Comparison of ENCODE assay signal across 9 cellular contexts in genomic region chr18:70450658-70451253, GRCh38.
DNase-seq lines count a peak whose midpoint lies in the region; FAIRE-seq and TF ChIP-seq lines count a peak whose summit lies in the region.
"Had no signal": no experiment of that assay in that cellular context is flagged by ENCODE, and none has a peak within 500 bp of the region (broad histone marks: within the 10 kb centered on the region; RNA-seq: fewer than 3 reads in every experiment).

No MANE protein-coding gene starts in this region.

- H3K27ac ChIP-seq in astrocyte (ENCODE audit: low read depth, low read length), result no peak overlapping the region
- H3K27ac ChIP-seq in liver (ENCODE audit: low read depth in 1 of 2, low read length in 2 of 2), result no peak overlapping the region

- 32% methylated on average over 2 of the region's 2 CpGs for WGBS in liver

- H3K4me3 ChIP-seq in astrocyte (ENCODE audit: insufficient read depth, low read depth, low read length) (no peak overlapping the region), liver (ENCODE audit: low read depth in 1 of 3, low read length in 3 of 3) (no peak overlapping the region)

- H3K36me3 ChIP-seq in astrocyte (ENCODE audit: insufficient read depth, low read length), result no peaks in the 10 kb centered on the region
- no peaks in the 10 kb centered on the region for H3K36me3 ChIP-seq in liver (ENCODE audit: control insufficient read depth in 4 of 4, insufficient read depth in 3 of 4, low read depth in 1 of 4, low read length in 3 of 4)

- peak; percentile 69 to 73 for TF ChIP-seq RAD21 in liver (IDR thresholded peaks at IDR 0.05)

- H3K79me2 ChIP-seq in astrocyte (ENCODE audit: insufficient read depth, low read length), result no peaks in the 10 kb centered on the region

- H3K27ac Mint-ChIP-seq in astrocyte (ENCODE audit: unreplicated experiment), result no peak overlapping the region
- H3K27ac Mint-ChIP-seq: activated naive CD8-positive, alpha-beta T cell had no signal

- no peak overlapping the region for H3K9ac ChIP-seq in astrocyte (ENCODE audit: low read length)
- H3K9ac ChIP-seq in liver (ENCODE audit: low read depth in 1 of 2, low read length in 2 of 2), result no peak overlapping the region

- H3K4me3 Mint-ChIP-seq in astrocyte (ENCODE audit: unreplicated experiment), result no peak overlapping the region
- H3K4me3 Mint-ChIP-seq: activated naive CD8-positive, alpha-beta T cell had no signal

- H3K4me2 ChIP-seq in astrocyte (ENCODE audit: low read length), result no peak overlapping the region

- H3K27me3 ChIP-seq in astrocyte (ENCODE audit: insufficient read depth, low read length), result no peaks in the 10 kb centered on the region
- no peaks in the 10 kb centered on the region for H3K27me3 ChIP-seq in liver (ENCODE audit: control insufficient read depth in 4 of 4, insufficient read depth in 4 of 4, low read length in 3 of 4)

- H3K27me3 Mint-ChIP-seq in astrocyte (ENCODE audit: low read depth, unreplicated experiment), result no peaks in the 10 kb centered on the region

- peak; percentile 40 for DNase-seq in DMS 273 (lab: John Stamatoyannopoulos, UW; ENCODE audit: unreplicated experiment)
- peak; percentile 5 for DNase-seq in HTR-8/SVneo (ENCODE audit: insufficient read length, low spot score)
- DNase-seq in astrocyte (ENCODE audit: low read depth), result no peak
- DNase-seq in T1000 (lab: John Stamatoyannopoulos, UW), result no peak
- DNase-seq in GM20000 (ENCODE audit: low spot score), result no peak
- DNase-seq in NCI-H2171 treated with DMSO at 0.1 percent for 48 hours (lab: John Stamatoyannopoulos, UW), result no peak
- no peak for DNase-seq in stimulated activated CD4-positive, alpha-beta T cell treated with anti-CD3 and anti-CD28 coated beads, Interleukin-4, amount 100 ng/mL, for 1 hour

- no peaks in the 10 kb centered on the region for H3K4me1 ChIP-seq in astrocyte (ENCODE audit: insufficient read depth, low read length)
- H3K4me1 ChIP-seq in liver (ENCODE audit: control insufficient read depth in 4 of 4, insufficient read depth in 4 of 4, low read length in 3 of 4), result no peaks in the 10 kb centered on the region

- H3K9me3 Mint-ChIP-seq in astrocyte (ENCODE audit: unreplicated experiment), result peaks cover 1% of the 10 kb centered on the region

- H2AFZ ChIP-seq in astrocyte (ENCODE audit: low read depth, low read length), result no peak overlapping the region

- peak; percentile 56 for TF ChIP-seq CTCF in astrocyte (IDR thresholded peaks at IDR 0.05; ENCODE audit: insufficient read depth, low read depth, low read length)
- TF ChIP-seq CTCF in liver (IDR thresholded peaks at IDR 0.05; ENCODE audit: low read depth, low read length, missing input control), result peak; percentile 37
- no peak for TF ChIP-seq CTCF in GM20000 (IDR thresholded peaks at IDR 0.05; ENCODE audit: extremely low read depth, missing control alignments)

- H4K20me1 ChIP-seq in astrocyte (ENCODE audit: insufficient read depth, low read length), result no peaks in the 10 kb centered on the region

- no peaks in the 10 kb centered on the region for H3K36me3 Mint-ChIP-seq in astrocyte (ENCODE audit: low read depth, unreplicated experiment)
- H3K36me3 Mint-ChIP-seq: activated naive CD8-positive, alpha-beta T cell had no signal

- H3K4me1 Mint-ChIP-seq in astrocyte (ENCODE audit: low read depth, unreplicated experiment), result no peaks in the 10 kb centered on the region

- H3K9me3 ChIP-seq in astrocyte (ENCODE audit: insufficient read depth, low read depth, low read length) (no peaks in the 10 kb centered on the region), liver (ENCODE audit: control insufficient read depth in 4 of 4, low read length in 3 of 4) (no peaks in the 10 kb centered on the region)

- FAIRE-seq in HTR-8/SVneo (lab: Jason Lieb, UNC) (no peak), astrocyte (lab: Jason Lieb, UNC) (no peak)

TF ChIP-seq in liver, 16 proteins besides CTCF, POLR2A, EP300 and RAD21:
- no peak for TF ChIP-seq EGR1 (IDR thresholded peaks at IDR 0.05; ENCODE audit: low read depth in 2 of 2)
- TF ChIP-seq HNF4A (conservative IDR thresholded peaks at IDR 0.05), result no peak
- no peak for TF ChIP-seq ZBTB33 (IDR thresholded peaks at IDR 0.05)
- TF ChIP-seq SP1 (IDR thresholded peaks at IDR 0.05), result no peak
- no peak for TF ChIP-seq FOXA1 (IDR thresholded peaks at IDR 0.05)
- no peak for TF ChIP-seq FOXA2 (IDR thresholded peaks at IDR 0.05)
- TF ChIP-seq REST (IDR thresholded peaks at IDR 0.05), result no peak
- TF ChIP-seq RXRA (IDR thresholded peaks at IDR 0.05), result no peak

Comparison
In these comparisons a context has a peak if more than half of its experiments do, and no peak if none do; other contexts are left out.
1. DNase-seq: peak in DMS 273 (single experiment) and HTR-8/SVneo (single experiment); none in astrocyte (single experiment), T1000 (single experiment), GM20000 (single experiment), NCI-H2171 treated with DMSO at 0.1 percent for 48 hours (single experiment) and stimulated activated CD4-positive, alpha-beta T cell treated with anti-CD3 and anti-CD28 coated beads, Interleukin-4, amount 100 ng/mL, for 1 hour (single experiment).